Comparison of ENCODE assay signal across 8 cellular contexts in the genomic region with DNA sequence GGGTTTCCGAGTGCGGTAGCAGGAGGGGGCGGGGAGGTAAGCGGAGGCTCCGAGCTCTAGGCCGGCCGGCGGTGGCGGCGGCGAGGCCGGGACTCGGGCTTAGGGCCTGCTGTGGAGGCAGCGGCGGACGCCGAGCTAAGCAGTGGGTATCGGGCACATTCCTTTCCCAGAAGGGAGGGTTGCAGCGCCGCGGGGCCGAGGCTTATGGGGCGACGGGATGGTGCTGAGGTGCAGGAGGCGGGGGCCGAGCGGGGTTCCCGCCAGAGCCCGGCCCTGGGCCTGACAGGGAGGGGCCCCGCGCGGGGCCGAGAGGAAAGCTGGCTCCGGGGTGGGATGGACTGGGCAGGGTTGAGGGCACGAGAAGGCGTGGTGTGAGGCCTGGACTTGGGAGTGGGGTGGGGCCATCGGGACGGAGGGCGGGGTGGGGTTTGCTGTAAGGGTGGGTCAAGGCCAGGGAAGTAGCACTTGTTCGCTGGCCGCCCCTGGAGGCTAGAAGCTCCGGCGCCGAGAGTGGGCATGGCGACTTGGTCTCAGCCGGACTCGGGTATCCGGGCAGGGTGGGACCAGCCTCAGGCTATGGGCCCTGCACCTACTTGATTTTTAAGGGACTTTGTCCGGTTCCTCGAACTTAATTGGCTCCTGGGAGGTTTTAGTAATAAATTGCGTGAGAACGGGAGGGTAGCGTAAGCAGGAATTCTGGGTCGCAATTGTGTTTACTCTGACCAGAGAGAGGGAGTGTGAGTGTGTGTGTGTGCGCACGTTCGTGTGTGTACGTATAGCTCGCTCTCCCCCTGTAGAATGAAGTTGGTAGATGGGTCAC. TPM values are rescaled to one million over a fixed set of nuclear protein-coding genes. Genes with fewer than 3 reads are reported as not detected.
DNase-seq lines count a peak whose midpoint lies in the region; ATAC-seq and TF ChIP-seq lines count a peak whose summit lies in the region.

A gene with protein sequence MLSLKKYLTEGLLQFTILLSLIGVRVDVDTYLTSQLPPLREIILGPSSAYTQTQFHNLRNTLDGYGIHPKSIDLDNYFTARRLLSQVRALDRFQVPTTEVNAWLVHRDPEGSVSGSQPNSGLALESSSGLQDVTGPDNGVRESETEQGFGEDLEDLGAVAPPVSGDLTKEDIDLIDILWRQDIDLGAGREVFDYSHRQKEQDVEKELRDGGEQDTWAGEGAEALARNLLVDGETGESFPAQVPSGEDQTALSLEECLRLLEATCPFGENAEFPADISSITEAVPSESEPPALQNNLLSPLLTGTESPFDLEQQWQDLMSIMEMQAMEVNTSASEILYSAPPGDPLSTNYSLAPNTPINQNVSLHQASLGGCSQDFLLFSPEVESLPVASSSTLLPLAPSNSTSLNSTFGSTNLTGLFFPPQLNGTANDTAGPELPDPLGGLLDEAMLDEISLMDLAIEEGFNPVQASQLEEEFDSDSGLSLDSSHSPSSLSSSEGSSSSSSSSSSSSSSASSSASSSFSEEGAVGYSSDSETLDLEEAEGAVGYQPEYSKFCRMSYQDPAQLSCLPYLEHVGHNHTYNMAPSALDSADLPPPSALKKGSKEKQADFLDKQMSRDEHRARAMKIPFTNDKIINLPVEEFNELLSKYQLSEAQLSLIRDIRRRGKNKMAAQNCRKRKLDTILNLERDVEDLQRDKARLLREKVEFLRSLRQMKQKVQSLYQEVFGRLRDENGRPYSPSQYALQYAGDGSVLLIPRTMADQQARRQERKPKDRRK (plus strand): TSS at position 39 of the 820 bp plus-strand sequence. CDS start 2,760 bp downstream, outside the sequence.

- DNase-seq in NCI-H1417 (lab: John Stamatoyannopoulos, UW) (peak; percentile 62 to 92 (median 91)), NCI-H1417 treated with DMSO at 0.1 percent for 48 hours (lab: John Stamatoyannopoulos, UW) (no peak), HUDEP-2 (lab: John Stamatoyannopoulos, UW; ENCODE audit: unreplicated experiment in 76 of 76) (peak in 68 of 76 experiments; percentile 23 to 95 (median 76)), RWPE2 (ENCODE audit: low spot score) (peak; percentile 97), breast epithelium (ENCODE audit: low spot score in 2 of 2) (peak; percentile 85 to 86), gastrocnemius medialis (peak; percentile 96 to 98)

- peak within 1 kb of the TSS; percentile 80 for H3K4me3 ChIP-seq in RWPE2 (ENCODE audit: severe bottlenecking)
- peak within 1 kb of the TSS; percentile 71 to 80 (median 77) for H3K4me3 ChIP-seq in breast epithelium
- peak within 1 kb of the TSS; percentile 87 for H3K4me3 ChIP-seq in iPS-18c (ENCODE audit: insufficient read depth, low read depth, low read length)
- peak within 1 kb of the TSS; percentile 73 to 93 (median 84) for H3K4me3 ChIP-seq in gastrocnemius medialis

- no peak for TF ChIP-seq CTCF in RWPE2 (IDR thresholded peaks at IDR 0.05; ENCODE audit: poor library complexity, severe bottlenecking)
- TF ChIP-seq CTCF in breast epithelium (IDR thresholded peaks at IDR 0.05), result no peak
- no peak for TF ChIP-seq CTCF in gastrocnemius medialis (IDR thresholded peaks at IDR 0.05 in 4 of 5, conservative IDR thresholded peaks at IDR 0.05 in 1 of 5)

- no peaks in the 10 kb centered on the region for H3K27me3 ChIP-seq in RWPE2 (ENCODE audit: insufficient read depth, poor library complexity, severe bottlenecking)
- H3K27me3 ChIP-seq in breast epithelium, result no peaks in the 10 kb centered on the region
- H3K27me3 ChIP-seq in gastrocnemius medialis, result no peaks in the 10 kb centered on the region

- H3K27ac ChIP-seq in RWPE2 (ENCODE audit: poor library complexity, severe bottlenecking) (peak within 1 kb of the TSS; percentile 76), breast epithelium (peak within 1 kb of the TSS; percentile 92 to 96), gastrocnemius medialis (peak within 1 kb of the TSS; percentile 96 to 99 (median 97))

- peaks cover 59% of the 10 kb centered on the region for H3K4me1 ChIP-seq in RWPE2 (ENCODE audit: insufficient read depth, poor library complexity, severe bottlenecking)
- peaks cover 25 to 33% of the 10 kb centered on the region in 2 donors for H3K4me1 ChIP-seq in breast epithelium
- H3K4me1 ChIP-seq in gastrocnemius medialis, result peaks cover 55 to 60% of the 10 kb centered on the region in 2 donors

- intact Hi-C loops in breast epithelium (cut with DNase I; ENCODE audit: low total_unique reads), result no loop called here
- intact Hi-C loops in gastrocnemius medialis (cut with DNase I; ENCODE audit: low total_unique reads), result no loop called here

- in situ Hi-C loops in gastrocnemius medialis (cut with MboI; ENCODE audit: low sequenced_read_pairs in 4 of 4), result no loop called here

- ATAC-seq in GM21515 (IDR thresholded peaks at IDR 0.05; ENCODE audit: unreplicated experiment) (peak; percentile 28), RWPE2 (ENCODE audit: low read depth) (peak; percentile 65), gastrocnemius medialis (peak; percentile 14 to 17)

- no peaks in the 10 kb centered on the region for H3K9me3 ChIP-seq in RWPE2 (ENCODE audit: severe bottlenecking)
- no peaks in the 10 kb centered on the region for H3K9me3 ChIP-seq in breast epithelium
- H3K9me3 ChIP-seq in iPS-18c (ENCODE audit: control insufficient read depth, insufficient read depth, low read length), result no peaks in the 10 kb centered on the region
- no peaks in the 10 kb centered on the region for H3K9me3 ChIP-seq in gastrocnemius medialis

- H3K36me3 ChIP-seq in RWPE2 (ENCODE audit: low read depth), result peaks cover 37% of the 10 kb centered on the region
- no peaks in the 10 kb centered on the region for H3K36me3 ChIP-seq in breast epithelium
- peaks cover 0 to 19% of the 10 kb centered on the region in 2 donors for H3K36me3 ChIP-seq in gastrocnemius medialis

- TF ChIP-seq POLR2A in breast epithelium (IDR thresholded peaks at IDR 0.05), result no peak
- peak; percentile 94 to 96 for TF ChIP-seq POLR2A in gastrocnemius medialis (IDR thresholded peaks at IDR 0.05)

RNA-seq across cellular contexts. Expression of the gene that starts here (rescaled TPM):
- total RNA-seq in breast epithelium (100 to 1,000 TPM in 2 of 3 donors, 10 to 100 TPM in 1; 96.4 to 278 (median 106) TPM), gastrocnemius medialis (1,000 to 10,000 TPM in 2 of 4 donors, 100 to 1,000 TPM in 2; 622 to 1,180 (median 1,000) TPM)
